In the genomic region with DNA sequence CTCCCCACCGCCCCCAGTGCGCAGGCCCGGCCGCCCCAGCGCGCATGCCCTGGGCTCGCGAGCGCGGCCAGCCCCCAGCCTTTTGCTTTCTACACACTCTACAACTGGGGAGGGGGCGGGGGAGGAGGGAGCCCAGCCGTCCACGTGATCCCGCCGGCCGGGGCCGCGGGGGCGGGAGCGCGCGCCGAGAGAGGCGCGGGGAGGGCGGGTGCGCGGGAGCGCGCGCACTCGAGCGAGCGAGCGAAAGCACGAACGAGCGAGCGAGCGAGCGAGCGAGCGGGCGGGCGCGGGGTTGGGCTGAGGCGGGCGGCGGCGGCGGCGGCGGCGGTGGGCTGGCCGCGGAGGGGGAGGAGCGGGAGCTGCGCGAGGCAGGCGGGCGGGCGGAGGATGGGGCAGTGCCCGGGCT, we compare ENCODE assay signal across 8 cellular contexts. TPM values are rescaled to one million over a fixed set of nuclear protein-coding genes. Genes with fewer than 3 reads are reported as not detected.
DNase-seq lines count a peak whose midpoint lies in the region; ATAC-seq and TF ChIP-seq lines count a peak whose summit lies in the region.

A gene (plus strand): TSS at position 395 of the 406 bp plus-strand sequence. CDS start 1,179 bp downstream, outside the sequence.

- H3K36me3 ChIP-seq in CD8-positive, alpha-beta memory T cell (ENCODE audit: insufficient read depth, low read length): no peaks in the 10 kb centered on the region
- H3K36me3 ChIP-seq in heart left ventricle: no peaks in the 10 kb centered on the region

- peak in 4 of 5 donors; percentile 27 to 60 (median 50) for DNase-seq in CD8-positive, alpha-beta memory T cell
- DNase-seq in HuH-7 (ENCODE audit: low spot score) (peak; percentile 98), RPMI8226 (peak; percentile 81), amniotic stem cell (lab: John Stamatoyannopoulos, UW) (peak; percentile 74), heart left ventricle (peak; percentile 86 to 91 (median 90)), osteocyte (ENCODE audit: extremely low spot score, unreplicated experiment) (peak; percentile 97), ureter (ENCODE audit: low spot score) (peak; percentile 78)

- H3K36me3 Mint-ChIP-seq in CD8-positive, alpha-beta memory T cell: no peaks in the 10 kb centered on the region
- no peaks in the 10 kb centered on the region for H3K36me3 Mint-ChIP-seq in osteocyte (ENCODE audit: unreplicated experiment)

- peak within 1 kb of the TSS; percentile 85 to 93 (median 89) for H3K4me3 Mint-ChIP-seq in CD8-positive, alpha-beta memory T cell
- peak within 1 kb of the TSS; percentile 73 for H3K4me3 Mint-ChIP-seq in osteocyte (ENCODE audit: unreplicated experiment)

- no peaks in the 10 kb centered on the region for H3K9me3 Mint-ChIP-seq in CD8-positive, alpha-beta memory T cell
- no peaks in the 10 kb centered on the region for H3K9me3 Mint-ChIP-seq in osteocyte (ENCODE audit: unreplicated experiment)

- no peak within 1 kb of the TSS for H3K27ac ChIP-seq in CD8-positive, alpha-beta memory T cell (ENCODE audit: low read depth, low read length)
- peak within 1 kb of the TSS; percentile 72 to 95 (median 87) for H3K27ac ChIP-seq in heart left ventricle

- intact Hi-C loops in heart left ventricle (cut with DNase I): loop anchor here in 4 of 10 donors (2.0 to 10.0 kb wide), 5 partner anchors 139 to 1097 kb away; no protein-coding TSS in a partner anchor

- no peak for TF ChIP-seq POLR2A in heart left ventricle (IDR thresholded peaks at IDR 0.05)

- H3K4me3 ChIP-seq in CD8-positive, alpha-beta memory T cell (ENCODE audit: low read length): peak within 1 kb of the TSS; percentile 47
- peak within 1 kb of the TSS; percentile 65 to 98 (median 85) for H3K4me3 ChIP-seq in heart left ventricle

- peaks cover 12% of the 10 kb centered on the region for H3K4me1 ChIP-seq in CD8-positive, alpha-beta memory T cell (ENCODE audit: insufficient read depth, low read length)
- peaks cover 0 to 34% (median 4%) of the 10 kb centered on the region in 12 donors for H3K4me1 ChIP-seq in heart left ventricle

- POLR2A ChIA-PET in CD8-positive, alpha-beta memory T cell (lab: Charles Lee): no interaction called here

- H3K27me3 Mint-ChIP-seq in CD8-positive, alpha-beta memory T cell: peaks cover 11 to 23% of the 10 kb centered on the region in 2 donors
- peaks cover 22% of the 10 kb centered on the region for H3K27me3 Mint-ChIP-seq in osteocyte (ENCODE audit: unreplicated experiment)

- H3K4me1 Mint-ChIP-seq in CD8-positive, alpha-beta memory T cell: peaks cover 12 to 20% (median 14%) of the 10 kb centered on the region in 3 donors
- peaks cover 10% of the 10 kb centered on the region for H3K4me1 Mint-ChIP-seq in osteocyte (ENCODE audit: unreplicated experiment)

- ATAC-seq in GM21367 (IDR thresholded peaks at IDR 0.05; ENCODE audit: unreplicated experiment) (peak; percentile 44), heart left ventricle (peak; percentile 85 to 93 (median 90))

- H3K27ac Mint-ChIP-seq in CD8-positive, alpha-beta memory T cell: peak within 1 kb of the TSS in 4 of 8 donors; percentile 24 to 74 (median 48)
- peak within 1 kb of the TSS; percentile 79 for H3K27ac Mint-ChIP-seq in osteocyte (ENCODE audit: unreplicated experiment)

- CTCF ChIA-PET in CD8-positive, alpha-beta memory T cell (lab: Charles Lee): interaction anchor here (0.6 kb wide), 1 partner anchor 119 kb away, joined by 3 read pairs; no protein-coding TSS in a partner anchor

- peaks cover 17% of the 10 kb centered on the region for H3K27me3 ChIP-seq in CD8-positive, alpha-beta memory T cell (ENCODE audit: insufficient read depth, low read length, poor library complexity, severe bottlenecking)
- no peaks in the 10 kb centered on the region for H3K27me3 ChIP-seq in heart left ventricle

- no peaks in the 10 kb centered on the region for H3K9me3 ChIP-seq in CD8-positive, alpha-beta memory T cell (ENCODE audit: low read length)
- H3K9me3 ChIP-seq in heart left ventricle: no peaks in the 10 kb centered on the region

- WGBS in heart left ventricle, 4 donors: 1% methylated on average over 63 of the region's 63 CpGs; no CpG with 5 or more reads in 2 of the 4 donors

- TF ChIP-seq CTCF in heart left ventricle (IDR thresholded peaks at IDR 0.05) (no peak), osteocyte (IDR thresholded peaks at IDR 0.05) (no peak)

RNA-seq across cellular contexts. Expression of the gene that starts here (rescaled TPM):
- total RNA-seq in CD8-positive, alpha-beta memory T cell: 1 to 10 TPM; 4.4 to 5.3 TPM
- polyA plus RNA-seq in CD8-positive, alpha-beta memory T cell: 9.9 TPM
- total RNA-seq in heart left ventricle (10 to 100 TPM in 4 of 9 donors, 1 to 10 TPM in 5; 5.4 to 14.0 (median 8.3) TPM), osteocyte (65.3 and 80.6 TPM in 2 replicates), ureter (119 TPM)
- 1 to 10 TPM; 3.4 to 3.7 TPM for polyA plus RNA-seq in heart left ventricle
